Comparison of ENCODE assay signal across 1 cellular context in genomic region chr2:174611851-174612250, GRCh38.
TF ChIP-seq lines count a peak whose summit lies in the region.

No MANE protein-coding gene starts in this region.

TF ChIP-seq in GM12878, 131 proteins besides CTCF, POLR2A, EP300 and RAD21 (continued from another document):
- TF ChIP-seq SMC3 (IDR thresholded peaks at IDR 0.05; ENCODE audit: borderline replicate concordance, low read length) (no peak), CREM (IDR thresholded peaks at IDR 0.05; ENCODE audit: low read depth) (0 out of 2 replicates have a peak, but pooled peaks have one; percentile 13), CUX1 (IDR thresholded peaks at IDR 0.05; ENCODE audit: insufficient replicate concordance, low read depth, low read length) (no peak)
